Comparison of ENCODE assay signal across 8 cellular contexts in the genomic region with DNA sequence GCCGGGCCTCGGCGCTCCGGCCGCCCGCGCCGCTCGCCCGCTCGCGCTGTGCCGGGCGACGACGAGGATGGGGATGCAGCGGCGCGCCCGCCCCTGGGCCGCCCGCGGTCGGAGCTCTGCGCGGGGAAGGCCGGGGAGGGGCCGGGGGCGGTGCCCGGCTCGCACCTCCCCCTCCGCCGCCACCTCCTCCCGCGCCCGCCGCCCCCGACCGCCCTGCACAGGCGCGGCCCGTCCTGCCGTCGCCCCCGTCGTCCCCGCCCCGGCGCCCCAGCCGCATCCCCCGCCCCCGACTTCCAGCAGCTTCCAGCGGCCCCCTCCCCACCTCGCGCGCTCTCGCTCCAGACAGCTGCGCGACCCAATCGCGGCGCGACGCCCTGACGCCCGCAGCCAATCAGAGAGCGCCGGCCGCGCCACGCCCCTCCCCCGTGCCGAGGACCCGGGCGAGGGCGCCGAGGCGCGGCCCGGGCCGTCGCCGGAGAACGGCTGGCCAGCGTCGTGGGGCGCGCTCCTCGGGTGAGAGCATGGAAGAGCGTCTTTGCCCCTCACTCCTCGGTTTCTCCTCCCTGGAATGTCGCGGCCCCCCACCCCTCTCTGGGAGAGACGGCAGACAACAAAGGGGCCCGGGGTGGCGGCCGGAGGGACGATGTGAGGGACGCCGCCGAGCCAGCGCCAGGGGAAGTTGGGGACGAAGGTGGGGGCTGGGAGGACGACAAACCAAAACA. TPM values are rescaled to one million over a fixed set of nuclear protein-coding genes. Genes with fewer than 3 reads are reported as not detected.
DNase-seq lines count a peak whose midpoint lies in the region; ATAC-seq and TF ChIP-seq lines count a peak whose summit lies in the region.

A gene with protein sequence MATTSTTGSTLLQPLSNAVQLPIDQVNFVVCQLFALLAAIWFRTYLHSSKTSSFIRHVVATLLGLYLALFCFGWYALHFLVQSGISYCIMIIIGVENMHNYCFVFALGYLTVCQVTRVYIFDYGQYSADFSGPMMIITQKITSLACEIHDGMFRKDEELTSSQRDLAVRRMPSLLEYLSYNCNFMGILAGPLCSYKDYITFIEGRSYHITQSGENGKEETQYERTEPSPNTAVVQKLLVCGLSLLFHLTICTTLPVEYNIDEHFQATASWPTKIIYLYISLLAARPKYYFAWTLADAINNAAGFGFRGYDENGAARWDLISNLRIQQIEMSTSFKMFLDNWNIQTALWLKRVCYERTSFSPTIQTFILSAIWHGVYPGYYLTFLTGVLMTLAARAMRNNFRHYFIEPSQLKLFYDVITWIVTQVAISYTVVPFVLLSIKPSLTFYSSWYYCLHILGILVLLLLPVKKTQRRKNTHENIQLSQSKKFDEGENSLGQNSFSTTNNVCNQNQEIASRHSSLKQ (minus strand): TSS at position 69 of the 722 bp plus-strand sequence. CDS start 70 bp downstream, outside the sequence.

- DNase-seq in GM10248 (ENCODE audit: extremely low spot score) (peak; percentile 91), NCI-H1105 (lab: John Stamatoyannopoulos, UW) (peak; percentile 92), T-helper 1 cell (peak; percentile 60 to 82 (median 66)), amniotic stem cell (lab: John Stamatoyannopoulos, UW) (peak; percentile 75), left cardiac atrium (peak; percentile 90), posterior vena cava (ENCODE audit: low spot score) (peak; percentile 94), upper lobe of left lung (peak; percentile 87 to 98)

- H3K27me3 ChIP-seq in upper lobe of left lung: no peaks in the 10 kb centered on the region

- TF ChIP-seq CTCF in GM10248 (IDR thresholded peaks at IDR 0.05; ENCODE audit: control extremely low read depth, extremely low read depth, low read depth, missing control alignments): no peak
- no peak for TF ChIP-seq CTCF in upper lobe of left lung (IDR thresholded peaks at IDR 0.05)

- intact Hi-C loops in left cardiac atrium (cut with DNase I) (loop anchor here in 1 of 2 donors (10.0 kb wide), 1 partner anchor 101 kb away; no protein-coding TSS in a partner anchor), posterior vena cava (cut with DNase I) (no loop called here)

- no peaks in the 10 kb centered on the region for H3K9me3 ChIP-seq in upper lobe of left lung

- H3K36me3 ChIP-seq in upper lobe of left lung: no peaks in the 10 kb centered on the region

- peak; percentile 91 for ATAC-seq in HG02571 (IDR thresholded peaks at IDR 0.05; ENCODE audit: unreplicated experiment)
- peak; percentile 98 to 99 for ATAC-seq in left cardiac atrium
- peak; percentile 95 to 98 for ATAC-seq in upper lobe of left lung (ENCODE audit: low FRiP score in 2 of 2)

- TF ChIP-seq POLR2A in upper lobe of left lung (IDR thresholded peaks at IDR 0.05): peak in 3 of 4 donors; percentile 79 to 93 (median 84)

- no peak for TF ChIP-seq EP300 in upper lobe of left lung (IDR thresholded peaks at IDR 0.05)

- H3K27ac ChIP-seq in upper lobe of left lung: peak within 1 kb of the TSS; percentile 91 to 95 (median 94)

- H3K4me1 ChIP-seq in upper lobe of left lung: peaks cover 12 to 27% (median 22%) of the 10 kb centered on the region in 4 donors

- POLR2A ChIA-PET in GM10248 (lab: Yijun Ruan, JAX): interaction anchor here (0.8 to 0.9 kb wide), 2 partner anchors 89 to 320 kb away, joined by 3 to 12 read pairs; no protein-coding TSS in a partner anchor

- peak within 1 kb of the TSS; percentile 78 to 90 (median 89) for H3K4me3 ChIP-seq in upper lobe of left lung

- 0 to 1% methylated on average over 21 to 55 of the region's 104 CpGs for WGBS in upper lobe of left lung, 2 donors

- CTCF ChIA-PET in GM10248 (lab: Yijun Ruan, JAX): interaction anchor here (1.3 kb wide), 1 partner anchor 17 kb away, joined by 4 read pairs; no protein-coding TSS in a partner anchor

RNA-seq across cellular contexts. Expression of the gene that starts here (rescaled TPM):
- total RNA-seq in left cardiac atrium (1 to 10 TPM; 6.7 to 8.8 TPM), posterior vena cava (10 to 100 TPM in 1 of 2 donors, 1 to 10 TPM in 1; 9.4 to 16.1 TPM), upper lobe of left lung (10 to 100 TPM; 18.8 to 39.2 (median 24.1) TPM)

Comparison
In these comparisons a context has a peak if more than half of its experiments do, and no peak if none do; other contexts are left out.
1. Peak in every context shown above with its lines: DNase-seq, ATAC-seq, H3K4me3 ChIP-seq and H3K27ac ChIP-seq.